ENCODE assay signal across 12 cellular contexts in genomic region chr1:3898475-3898735, GRCh38. TPM values are rescaled to one million over a fixed set of nuclear protein-coding genes. Genes with fewer than 3 reads are reported as not detected.
DNase-seq lines count a peak whose midpoint lies in the region; ATAC-seq, FAIRE-seq and TF ChIP-seq lines count a peak whose summit lies in the region.
"Had no signal": no experiment of that assay in that cellular context is flagged by ENCODE, and none has a peak within 500 bp of the region (broad histone marks: within the 10 kb centered on the region; RNA-seq: fewer than 3 reads in every experiment).

No MANE protein-coding gene starts in this region.

- H3K9ac ChIP-seq in Loucy (ENCODE audit: low read depth, low read length, poor library complexity, severe bottlenecking): no peak overlapping the region
- no peak overlapping the region for H3K9ac ChIP-seq in K562 (ENCODE audit: insufficient read depth in 1 of 2, low read depth in 2 of 2, low read length in 2 of 2)

- no peak for TF ChIP-seq RAD21 in K562 (CRISPR knock-in tag; conservative IDR thresholded peaks at IDR 0.05 in 1 of 2, IDR thresholded peaks at IDR 0.05 in 1 of 2)

- no peak for ATAC-seq in activated CD4-positive, alpha-beta T cell treated with anti-CD3 and anti-CD28 coated beads for 36 hours
- no peak for ATAC-seq in K562
- ATAC-seq: Panc1 had no signal

- POLR2A ChIA-PET in activated CD4-positive, alpha-beta T cell treated with anti-CD3 and anti-CD28 coated beads for 36 hours (lab: Charles Lee): no interaction called here
- POLR2A ChIA-PET in K562 (lab: Yijun Ruan, JAX): no interaction called here

- no peaks in the 10 kb centered on the region for H3K27me3 ChIP-seq in Loucy (ENCODE audit: insufficient read depth, low read length, poor library complexity, severe bottlenecking)
- H3K27me3 ChIP-seq in K562 (ENCODE audit: control insufficient read depth in 2 of 2, insufficient read depth in 2 of 2, low read length in 2 of 2): no peaks in the 10 kb centered on the region

- H3K36me3 ChIP-seq in Loucy (ENCODE audit: insufficient read depth, low read length) (no peaks in the 10 kb centered on the region; the same call in 1 of the 2 replicates), K562 (ENCODE audit: control insufficient read depth, insufficient read depth, low read length) (peaks cover 30% of the 10 kb centered on the region; the same call in 2 of the 3 replicates)

- no TSS peak for BruUV-seq in K562 (replicated peaks; lab: Mats Ljungman, UMichigan)

- no peaks in the 10 kb centered on the region for H3F3A ChIP-seq in Loucy (ENCODE audit: low read depth)

- no peak for TF ChIP-seq EP300 in K562 (IDR thresholded peaks at IDR 0.05; ENCODE audit: low read length)

- FAIRE-seq in K562 (lab: Jason Lieb, UNC): no peak
- FAIRE-seq: A204.1 had no signal

- H3K79me2 ChIP-seq in Loucy (ENCODE audit: insufficient read depth, low read length): peaks cover 63% of the 10 kb centered on the region
- H3K79me2 ChIP-seq in K562 (ENCODE audit: control insufficient read depth, insufficient read depth, low read length): peaks cover 64% of the 10 kb centered on the region

- H3K9me3 ChIP-seq in Loucy (ENCODE audit: insufficient read depth, low read depth, low read length): no peaks in the 10 kb centered on the region
- H3K9me3 ChIP-seq in K562 (replicated peaks; ENCODE audit: control insufficient read depth, insufficient read depth, low read depth, low read length): no peaks in the 10 kb centered on the region

- CTCF ChIA-PET in activated CD4-positive, alpha-beta T cell treated with anti-CD3 and anti-CD28 coated beads for 36 hours (lab: Charles Lee): interaction anchor here (2.7 kb wide), 1 partner anchor 8 kb away, joined by 7 read pairs; no protein-coding TSS in a partner anchor
- CTCF ChIA-PET in K562 (lab: Yijun Ruan, JAX; ENCODE audit: low intra/inter-chr PET ratio): no interaction called here

- H3K4me2 ChIP-seq in Loucy (ENCODE audit: low read depth, low read length, poor library complexity, severe bottlenecking) (peak overlapping the region; percentile 91), K562 (ENCODE audit: insufficient read depth, low read length) (peak overlapping the region; percentile 29)

- intact Hi-C loops in activated CD4-positive, alpha-beta T cell treated with anti-CD3 and anti-CD28 coated beads for 36 hours (cut with DNase I, micrococcal nuclease): no loop called here
- intact Hi-C loops in K562 (cut with micrococcal nuclease): no loop called here

- H4K20me1 ChIP-seq in Loucy (ENCODE audit: insufficient read depth, low read length, poor library complexity, severe bottlenecking): peaks cover 24% of the 10 kb centered on the region
- H4K20me1 ChIP-seq in K562 (replicated peaks; ENCODE audit: control insufficient read depth, insufficient read depth, low read length): peaks cover 10% of the 10 kb centered on the region; the same call in 1 of the 2 replicates

- TF ChIP-seq CTCF in Loucy (conservative IDR thresholded peaks at IDR 0.05; ENCODE audit: low read length) (no peak), K562 (IDR thresholded peaks at IDR 0.05 in 2 of 3, conservative IDR thresholded peaks at IDR 0.05 in 1 of 3; ENCODE audit: insufficient read depth in 2 of 3, low read depth in 1 of 3, low read length in 3 of 3) (no peak), neural crest cell (conservative IDR thresholded peaks at IDR 0.05) (no peak)

- H3K4me1 Mint-ChIP-seq in activated CD4-positive, alpha-beta T cell treated with anti-CD3 and anti-CD28 coated beads for 36 hours: peaks cover 45% of the 10 kb centered on the region
- H3K4me1 Mint-ChIP-seq in neural crest cell: peaks cover 24% of the 10 kb centered on the region

- TF ChIP-seq POLR2A in K562 (conservative IDR thresholded peaks at IDR 0.05): no peak

- H3K4me3 ChIP-seq in Loucy (ENCODE audit: low read length, poor library complexity, severe bottlenecking) (peak overlapping the region; percentile 92), K562 (no peak overlapping the region)

- H3K27ac ChIP-seq in K562 (ENCODE audit: extremely low read depth, low read depth, low read length): no peak overlapping the region

- no peak overlapping the region for H2AFZ ChIP-seq in Loucy (ENCODE audit: low read length)
- H2AFZ ChIP-seq in K562 (ENCODE audit: low read depth, low read length): no peak overlapping the region

- in situ Hi-C loops in K562 (cut with MboI): no loop called here

- no peak overlapping the region for H3K27ac Mint-ChIP-seq in activated CD4-positive, alpha-beta T cell treated with anti-CD3 and anti-CD28 coated beads for 36 hours
- H3K27ac Mint-ChIP-seq in neural crest cell (ENCODE audit: unreplicated experiment): no peak overlapping the region

- no peak for DNase-seq in activated CD4-positive, alpha-beta T cell treated with anti-CD3 and anti-CD28 coated beads for 36 hours
- DNase-seq in activated CD4-positive, alpha-beta T cell treated with anti-CD3 and anti-CD28 coated beads for 48 hours: no peak
- DNase-seq in K562 (ENCODE audit: extremely low read depth in 1 of 4, low spot score in 3 of 4): no peak
- no peak for DNase-seq in neural crest cell (ENCODE audit: low read depth, low spot score)
- DNase-seq in stimulated activated naive CD4-positive, alpha-beta T cell treated with Interleukin-2 at 50 U/mL for 16 hours (lab: John Stamatoyannopoulos, UW): no peak
- no peak for DNase-seq in NCI-H2107 (lab: John Stamatoyannopoulos, UW)
- no peak for DNase-seq in SW480 (ENCODE audit: low spot score)
- DNase-seq: effector CD8-positive, alpha-beta T cell; T-helper 9 cell had no signal

- H3K4me1 ChIP-seq in Loucy (ENCODE audit: insufficient read depth, low read length, poor library complexity, severe bottlenecking) (peaks cover 41% of the 10 kb centered on the region), K562 (replicated peaks in 1 of 2; ENCODE audit: control insufficient read depth in 2 of 2, insufficient read depth in 2 of 2, low read length in 2 of 2) (peaks cover 0 to 32% of the 10 kb centered on the region in 2 experiments; a peak in 4 of 5 replicates)

- H3K4me3 Mint-ChIP-seq in activated CD4-positive, alpha-beta T cell treated with anti-CD3 and anti-CD28 coated beads for 36 hours: peak overlapping the region; percentile 17
- peak overlapping the region; percentile 99 for H3K4me3 Mint-ChIP-seq in neural crest cell

- H3K36me3 Mint-ChIP-seq in activated CD4-positive, alpha-beta T cell treated with anti-CD3 and anti-CD28 coated beads for 36 hours (ENCODE audit: low read depth): peaks cover 33% of the 10 kb centered on the region
- H3K36me3 Mint-ChIP-seq in neural crest cell (ENCODE audit: low read depth): peaks cover 4% of the 10 kb centered on the region

- no peaks in the 10 kb centered on the region for H3K9me1 ChIP-seq in K562 (ENCODE audit: control insufficient read depth, insufficient read depth, low read length)

- H3K9me2 ChIP-seq in Loucy (replicated peaks; ENCODE audit: low read depth, low read length): no peaks in the 10 kb centered on the region

- peaks cover 11% of the 10 kb centered on the region for H3K9me3 Mint-ChIP-seq in activated CD4-positive, alpha-beta T cell treated with anti-CD3 and anti-CD28 coated beads for 36 hours (ENCODE audit: low read depth)
- H3K9me3 Mint-ChIP-seq in neural crest cell: no peaks in the 10 kb centered on the region

- H3K27me3 Mint-ChIP-seq in activated CD4-positive, alpha-beta T cell treated with anti-CD3 and anti-CD28 coated beads for 36 hours: no peaks in the 10 kb centered on the region
- H3K27me3 Mint-ChIP-seq in neural crest cell (ENCODE audit: low read depth): no peaks in the 10 kb centered on the region

RNA-seq across cellular contexts. Expression of gene C1orf174, which starts 1.7 kb away (rescaled TPM):
- 10 to 100 TPM; 39.8 to 49.4 TPM for total RNA-seq in activated CD4-positive, alpha-beta T cell treated with anti-CD3 and anti-CD28 coated beads for 36 hours
- total RNA-seq in K562 (2011; cell fraction: chromatin; rRNA removed; ENCODE audit: low replicate concordance): 67.9 and 71.3 TPM in 2 replicates
- 55.2 and 56.6 TPM in 2 replicates for total RNA-seq in K562 (2011; cell fraction: nucleolus; rRNA removed)
- 62.5 and 62.9 TPM in 2 replicates for total RNA-seq in K562 (2011; cell fraction: nucleoplasm; rRNA removed)
- total RNA-seq in K562 (2014; rRNA removed) (41.6 and 58.8 TPM in 2 replicates), K562 (2014; rRNA removed; fragmentation: Illumina TruSeq; extraction: Trizol) (37.8 and 46.3 TPM in 2 replicates), K562 (2015; rRNA removed; fragmentation: Illumina TruSeq; extraction: Trizol) (51.0 and 55.6 TPM in 2 replicates), K562 (2021) (38.5 and 40.8 TPM in 2 replicates), neural crest cell (36.8 and 39.6 TPM in 2 replicates)
- polyA plus RNA-seq in K562 (2011; rRNA removed) (45.4 and 50.7 TPM in 2 replicates), K562 (2014; fragmentation: Illumina TruSeq; extraction: Trizol) (48.5 and 64.9 TPM in 2 replicates), K562 (2014; fragmentation: Nextera tagmentation; extraction: Ambion mirVana) (10 to 100 TPM; 42.0 to 50.2 TPM), K562 (2014; rRNA removed) (43.0 and 54.5 TPM in 2 replicates)
- 54.4 and 66.4 TPM in 2 replicates for polyA plus RNA-seq in K562 (2011; cell fraction: cytosol; rRNA removed)
- 64.9 and 66.7 TPM in 2 replicates for polyA plus RNA-seq in K562 (2011; cell fraction: nucleus; rRNA removed)
- 27.1 and 50.1 TPM in 2 replicates for polyA plus RNA-seq in K562 (2012)
- 30.5 and 39.9 TPM in 2 replicates for polyA minus RNA-seq in K562 (2011; rRNA and poly(A)+ RNA removed)
- 24.3 and 27.7 TPM in 2 replicates for polyA minus RNA-seq in K562 (2011; cell fraction: cytosol; rRNA and poly(A)+ RNA removed)
- polyA minus RNA-seq in K562 (2011; cell fraction: nucleus; rRNA and poly(A)+ RNA removed): 11.7 and 18.7 TPM in 2 replicates

RNA-seq across cellular contexts. Expression of gene DFFB, which starts 41.1 kb away (rescaled TPM):
- 1 to 10 TPM; 7.2 to 8.4 TPM for total RNA-seq in activated CD4-positive, alpha-beta T cell treated with anti-CD3 and anti-CD28 coated beads for 36 hours
- total RNA-seq in K562 (2011; cell fraction: chromatin; rRNA removed; ENCODE audit: low replicate concordance): 23.2 and 32.8 TPM in 2 replicates
- total RNA-seq in K562 (2011; cell fraction: nucleolus; rRNA removed): 22.2 and 24.7 TPM in 2 replicates
- total RNA-seq in K562 (2011; cell fraction: nucleoplasm; rRNA removed): 20.0 and 24.7 TPM in 2 replicates
- total RNA-seq in K562 (2014; rRNA removed) (10.0 and 15.1 TPM in 2 replicates), K562 (2014; rRNA removed; fragmentation: Illumina TruSeq; extraction: Trizol) (8.3 and 11.2 TPM in 2 replicates), K562 (2015; rRNA removed; fragmentation: Illumina TruSeq; extraction: Trizol) (11.4 and 11.5 TPM in 2 replicates), K562 (2021) (12.7 and 15.0 TPM in 2 replicates), neural crest cell (11.3 and 13.1 TPM in 2 replicates)
- polyA plus RNA-seq in K562 (2011; rRNA removed) (13.5 and 14.3 TPM in 2 replicates), K562 (2014; fragmentation: Illumina TruSeq; extraction: Trizol) (10.9 and 12.7 TPM in 2 replicates), K562 (2014; fragmentation: Nextera tagmentation; extraction: Ambion mirVana) (1 to 10 TPM; 2.3 to 6.6 TPM), K562 (2014; rRNA removed) (15.8 and 20.0 TPM in 2 replicates)
- 15.9 and 16.9 TPM in 2 replicates for polyA plus RNA-seq in K562 (2011; cell fraction: cytosol; rRNA removed)
- polyA plus RNA-seq in K562 (2011; cell fraction: nucleus; rRNA removed): 15.5 and 18.3 TPM in 2 replicates
- polyA plus RNA-seq in K562 (2012): 6.4 and 8.6 TPM in 2 replicates
- 7.4 and 7.7 TPM in 2 replicates for polyA minus RNA-seq in K562 (2011; rRNA and poly(A)+ RNA removed)
- 6.8 and 12.6 TPM in 2 replicates for polyA minus RNA-seq in K562 (2011; cell fraction: cytosol; rRNA and poly(A)+ RNA removed)
- 8.2 and 10.7 TPM in 2 replicates for polyA minus RNA-seq in K562 (2011; cell fraction: nucleus; rRNA and poly(A)+ RNA removed)

RNA-seq across cellular contexts. Expression of gene CEP104, which starts 41.4 kb away (rescaled TPM):
- total RNA-seq in activated CD4-positive, alpha-beta T cell treated with anti-CD3 and anti-CD28 coated beads for 36 hours: 10 to 100 TPM; 33.6 to 35.5 TPM
- 114 and 157 TPM in 2 replicates for total RNA-seq in K562 (2011; cell fraction: chromatin; rRNA removed; ENCODE audit: low replicate concordance)
- total RNA-seq in K562 (2011; cell fraction: nucleolus; rRNA removed): 43.7 and 47.9 TPM in 2 replicates
- 54.4 and 64.5 TPM in 2 replicates for total RNA-seq in K562 (2011; cell fraction: nucleoplasm; rRNA removed)
- total RNA-seq in K562 (2014; rRNA removed) (42.7 and 54.9 TPM in 2 replicates), K562 (2014; rRNA removed; fragmentation: Illumina TruSeq; extraction: Trizol) (22.3 and 31.9 TPM in 2 replicates), K562 (2015; rRNA removed; fragmentation: Illumina TruSeq; extraction: Trizol) (23.7 and 25.0 TPM in 2 replicates), K562 (2021) (63.4 and 77.7 TPM in 2 replicates), neural crest cell (36.2 and 37.3 TPM in 2 replicates)
- polyA plus RNA-seq in K562 (2011; rRNA removed) (42.6 and 45.1 TPM in 2 replicates), K562 (2014; fragmentation: Illumina TruSeq; extraction: Trizol) (44.1 and 53.6 TPM in 2 replicates), K562 (2014; fragmentation: Nextera tagmentation; extraction: Ambion mirVana) (10 to 100 TPM; 11.2 to 13.4 TPM), K562 (2014; rRNA removed) (30.4 and 43.1 TPM in 2 replicates)
- 27.4 and 28.4 TPM in 2 replicates for polyA plus RNA-seq in K562 (2011; cell fraction: cytosol; rRNA removed)
- 66.0 and 75.9 TPM in 2 replicates for polyA plus RNA-seq in K562 (2011; cell fraction: nucleus; rRNA removed)
- polyA plus RNA-seq in K562 (2012): 27.8 and 44.0 TPM in 2 replicates
- 59.0 and 86.7 TPM in 2 replicates for polyA minus RNA-seq in K562 (2011; rRNA and poly(A)+ RNA removed)
- polyA minus RNA-seq in K562 (2011; cell fraction: cytosol; rRNA and poly(A)+ RNA removed): 31.8 and 39.8 TPM in 2 replicates
- polyA minus RNA-seq in K562 (2011; cell fraction: nucleus; rRNA and poly(A)+ RNA removed): 19.0 and 44.4 TPM in 2 replicates
